Comparison of ENCODE assay signal across 8 cellular contexts in the genomic region with DNA sequence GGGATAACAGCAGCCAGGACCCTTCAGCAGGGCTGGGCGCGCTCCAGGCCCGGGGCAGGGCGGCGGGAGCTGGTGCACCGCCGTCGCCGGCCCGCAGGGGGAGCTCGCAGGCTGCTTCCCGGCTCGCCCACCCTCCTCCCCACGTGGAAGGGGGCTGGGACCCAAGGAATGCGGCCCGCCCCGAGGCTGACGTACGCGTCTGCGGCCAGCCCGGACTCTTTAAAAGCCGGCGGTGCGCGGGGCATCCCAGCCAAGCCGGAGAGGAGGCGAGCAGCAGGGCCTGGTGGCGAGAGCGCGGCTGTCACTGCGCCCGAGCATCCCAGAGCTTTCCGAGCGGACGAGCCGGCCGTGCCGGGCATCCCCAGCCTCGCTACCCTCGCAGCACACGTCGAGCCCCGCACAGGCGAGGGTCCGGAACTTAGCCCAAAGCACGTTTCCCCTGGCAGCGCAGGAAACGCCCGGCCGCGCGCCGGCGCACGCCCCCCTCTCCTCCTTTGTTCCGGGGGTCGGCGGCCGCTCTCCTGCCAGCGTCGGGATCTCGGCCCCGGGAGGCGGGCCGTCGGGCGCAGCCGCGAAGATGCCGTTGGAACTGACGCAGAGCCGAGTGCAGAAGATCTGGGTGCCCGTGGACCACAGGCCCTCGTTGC. TPM values are rescaled to one million over a fixed set of nuclear protein-coding genes. Genes with fewer than 3 reads are reported as not detected.
DNase-seq lines count a peak whose midpoint lies in the region; ATAC-seq, FAIRE-seq and TF ChIP-seq lines count a peak whose summit lies in the region.

Gene PFKFB3, plus strand, starts transcription at position 249 of the 647 bp plus-strand sequence. Its CDS starts 329 bp downstream, at position 578.

- H3K4me1 Mint-ChIP-seq in activated T-helper 2 cell treated with anti-CD3 and anti-CD28 coated beads, Interferon-gamma antibody, Interleukin-2, Interleukin-4, amounts not matched to agents 10 μg/mL and 5 μg/mL and 100 μg/mL, durations not matched to agents 14 hours and 24 hours and 36 hours (ENCODE audit: low read depth), result peaks cover 31% of the 10 kb centered on the region
- H3K4me1 Mint-ChIP-seq in natural killer cell treated with Interleukin-12 subunit alpha and Interleukin-12 subunit beta and Interleukin-15 and Interleukin-18, amount 100 ng/mL, for 72 hours (ENCODE audit: low read depth in 2 of 2), result peaks cover 33 to 36% of the 10 kb centered on the region in 2 donors

- peak; percentile 77 for DNase-seq in D721Med (ENCODE audit: insufficient read length, low spot score)
- peak; percentile 94 for DNase-seq in HT-29 (ENCODE audit: low spot score)
- DNase-seq in RCC 7860 (ENCODE audit: low spot score), result peak; percentile 89
- peak; percentile 89 for DNase-seq in activated T-helper 2 cell treated with anti-CD3 and anti-CD28 coated beads, Interferon-gamma antibody, Interleukin-2, Interleukin-4, amounts not matched to agents 10 μg/mL and 5 μg/mL and 100 μg/mL, durations not matched to agents 14 hours and 24 hours and 36 hours (ENCODE audit: low spot score)
- DNase-seq in fibroblast of pulmonary artery (ENCODE audit: low read depth), result peak; percentile 95
- peak; percentile 98 for DNase-seq in natural killer cell treated with Interleukin-12 subunit alpha and Interleukin-12 subunit beta and Interleukin-15 and Interleukin-18, amount 100 ng/mL, for 72 hours (ENCODE audit: low spot score)
- peak; percentile 98 for DNase-seq in stimulated activated naive CD8-positive, alpha-beta T cell treated with anti-CD3 and anti-CD28 coated beads, Interleukin-15, Interleukin-2, amounts not matched to agents 100 U/mL and 50 U/mL, for 24 hours

- intact Hi-C loops in activated T-helper 2 cell treated with anti-CD3 and anti-CD28 coated beads, Interferon-gamma antibody, Interleukin-2, Interleukin-4, amounts not matched to agents 10 μg/mL and 5 μg/mL and 100 μg/mL, durations not matched to agents 14 hours and 24 hours and 36 hours (cut with micrococcal nuclease), result loop anchor here (1.0 to 10.0 kb wide), 6 partner anchors 40 to 464 kb away; no protein-coding TSS in a partner anchor

- FAIRE-seq in D721Med (lab: Jason Lieb, UNC) (no peak), RCC 7860 (lab: Jason Lieb, UNC) (peak; percentile 4)

- H3K27ac Mint-ChIP-seq in activated T-helper 2 cell treated with anti-CD3 and anti-CD28 coated beads, Interferon-gamma antibody, Interleukin-2, Interleukin-4, amounts not matched to agents 10 μg/mL and 5 μg/mL and 100 μg/mL, durations not matched to agents 14 hours and 24 hours and 36 hours, result peak within 1 kb of the TSS; percentile 93
- peak within 1 kb of the TSS; percentile 77 to 94 for H3K27ac Mint-ChIP-seq in natural killer cell treated with Interleukin-12 subunit alpha and Interleukin-12 subunit beta and Interleukin-15 and Interleukin-18, amount 100 ng/mL, for 72 hours

- no peaks in the 10 kb centered on the region for H3K27me3 Mint-ChIP-seq in activated T-helper 2 cell treated with anti-CD3 and anti-CD28 coated beads, Interferon-gamma antibody, Interleukin-2, Interleukin-4, amounts not matched to agents 10 μg/mL and 5 μg/mL and 100 μg/mL, durations not matched to agents 14 hours and 24 hours and 36 hours (ENCODE audit: low read depth)
- peaks cover 0 to 3% of the 10 kb centered on the region in 2 donors for H3K27me3 Mint-ChIP-seq in natural killer cell treated with Interleukin-12 subunit alpha and Interleukin-12 subunit beta and Interleukin-15 and Interleukin-18, amount 100 ng/mL, for 72 hours

- TF ChIP-seq CTCF in D721Med (IDR thresholded peaks at IDR 0.05; ENCODE audit: insufficient read depth, missing control alignments) (peak; percentile 74), fibroblast of pulmonary artery (IDR thresholded peaks at IDR 0.05; ENCODE audit: low read length, missing control alignments) (peak; percentile 46)

- peaks cover 29% of the 10 kb centered on the region for H3K36me3 Mint-ChIP-seq in activated T-helper 2 cell treated with anti-CD3 and anti-CD28 coated beads, Interferon-gamma antibody, Interleukin-2, Interleukin-4, amounts not matched to agents 10 μg/mL and 5 μg/mL and 100 μg/mL, durations not matched to agents 14 hours and 24 hours and 36 hours (ENCODE audit: low read depth)
- H3K36me3 Mint-ChIP-seq in natural killer cell treated with Interleukin-12 subunit alpha and Interleukin-12 subunit beta and Interleukin-15 and Interleukin-18, amount 100 ng/mL, for 72 hours, result peaks cover 6% of the 10 kb centered on the region

- no peaks in the 10 kb centered on the region for H3K9me3 Mint-ChIP-seq in activated T-helper 2 cell treated with anti-CD3 and anti-CD28 coated beads, Interferon-gamma antibody, Interleukin-2, Interleukin-4, amounts not matched to agents 10 μg/mL and 5 μg/mL and 100 μg/mL, durations not matched to agents 14 hours and 24 hours and 36 hours
- no peaks in the 10 kb centered on the region for H3K9me3 Mint-ChIP-seq in natural killer cell treated with Interleukin-12 subunit alpha and Interleukin-12 subunit beta and Interleukin-15 and Interleukin-18, amount 100 ng/mL, for 72 hours

- H3K4me3 ChIP-seq in fibroblast of pulmonary artery (replicated peaks; ENCODE audit: low read depth, low read length), result peak within 1 kb of the TSS; percentile 77

- H3K4me3 Mint-ChIP-seq in activated T-helper 2 cell treated with anti-CD3 and anti-CD28 coated beads, Interferon-gamma antibody, Interleukin-2, Interleukin-4, amounts not matched to agents 10 μg/mL and 5 μg/mL and 100 μg/mL, durations not matched to agents 14 hours and 24 hours and 36 hours (ENCODE audit: low read depth), result peak within 1 kb of the TSS; percentile 100
- peak within 1 kb of the TSS; percentile 95 for H3K4me3 Mint-ChIP-seq in natural killer cell treated with Interleukin-12 subunit alpha and Interleukin-12 subunit beta and Interleukin-15 and Interleukin-18, amount 100 ng/mL, for 72 hours

- ATAC-seq in GM19468 (IDR thresholded peaks at IDR 0.05; ENCODE audit: extremely low read depth, unreplicated experiment), result peak; percentile 54
- ATAC-seq in natural killer cell treated with Interleukin-12 subunit alpha and Interleukin-12 subunit beta and Interleukin-15 and Interleukin-18, amount 100 ng/mL, for 72 hours, result peak; percentile 86 to 90
- peak; percentile 71 for ATAC-seq in stimulated activated naive CD8-positive, alpha-beta T cell treated with anti-CD3 and anti-CD28 coated beads, Interleukin-15, Interleukin-2, amounts not matched to agents 100 U/mL and 50 U/mL, for 24 hours

RNA-seq across cellular contexts. Expression of gene PFKFB3, which starts in this region (rescaled TPM):
- total RNA-seq in HT-29 (2014; rRNA removed; shearing (Covaris generic)), result 11.8 and 15.2 TPM in 2 replicates
- total RNA-seq in activated T-helper 2 cell treated with anti-CD3 and anti-CD28 coated beads, Interferon-gamma antibody, Interleukin-2, Interleukin-4, amounts not matched to agents 10 μg/mL and 5 μg/mL and 100 μg/mL, durations not matched to agents 14 hours and 24 hours and 36 hours, result 124 and 126 TPM in 2 replicates
- 100 to 1,000 TPM; 190 to 256 TPM for total RNA-seq in natural killer cell treated with Interleukin-12 subunit alpha and Interleukin-12 subunit beta and Interleukin-15 and Interleukin-18, amount 100 ng/mL, for 72 hours

Comparison
In these comparisons a context has a peak if more than half of its experiments do, and no peak if none do; other contexts are left out.
1. Peak in every context shown above with its lines: DNase-seq, ATAC-seq and H3K4me3 ChIP-seq.